Comparison of ENCODE assay signal across 1 cellular context in genomic region chr4:3234171-3235029, GRCh38.
TF ChIP-seq lines count a peak whose summit lies in the region.

No MANE protein-coding gene starts in this region.

TF ChIP-seq in HCT116, 20 proteins besides CTCF, POLR2A, EP300 and RAD21 (continued from another document):
- 0 out of 2 replicates have a peak, but pooled peaks have one; percentile 21 for TF ChIP-seq MAX (IDR thresholded peaks at IDR 0.05)
